In genomic region chr17:57809879-57810278, GRCh38 we compare ENCODE assay signal across 21 cellular contexts. TPM values are rescaled to one million over a fixed set of nuclear protein-coding genes. Genes with fewer than 3 reads are reported as not detected.
DNase-seq lines count a peak whose midpoint lies in the region; ATAC-seq and TF ChIP-seq lines count a peak whose summit lies in the region.
"Had no signal": no experiment of that assay in that cellular context is flagged by ENCODE, and none has a peak within 500 bp of the region (broad histone marks: within the 10 kb centered on the region; RNA-seq: fewer than 3 reads in every experiment).

No MANE protein-coding gene starts in this region.

- H3K27me3 Mint-ChIP-seq in natural killer cell (ENCODE audit: low read depth in 2 of 2) (peaks cover 43 to 48% of the 10 kb centered on the region in 2 donors), glutamatergic neuron (ENCODE audit: unreplicated experiment) (peaks cover 11% of the 10 kb centered on the region)

- in situ Hi-C loops in ACHN (cut with HindIII; ENCODE audit: low pct_ligation_motif_present, low pct_unique_long_range_greater_than_20kb, low sequenced_read_pairs): no loop called here

- intact Hi-C loops in natural killer cell (cut with micrococcal nuclease): no loop called here

- H3K4me3 Mint-ChIP-seq in natural killer cell: no peak overlapping the region
- H3K4me3 Mint-ChIP-seq in glutamatergic neuron (ENCODE audit: unreplicated experiment): no peak overlapping the region

- ATAC-seq in natural killer cell (no peak), HG03354 (IDR thresholded peaks at IDR 0.05; ENCODE audit: poor library complexity, severe bottlenecking, unreplicated experiment) (no peak)

- no peak overlapping the region for H3K4me3 ChIP-seq in BLaER1 treated with 17β-estradiol and CSF1 and Interleukin-3, amounts not matched to agents 10 nM and 100 nM

- H3K36me3 ChIP-seq in BLaER1 treated with 17β-estradiol and CSF1 and Interleukin-3, amounts not matched to agents 10 nM and 100 nM: no peaks in the 10 kb centered on the region

- peaks cover 0 to 18% (median 5%) of the 10 kb centered on the region in 11 experiments; a peak in 11 of 22 replicates for H4K20me1 ChIP-seq in BLaER1 treated with 17β-estradiol and CSF1 and Interleukin-3, amounts not matched to agents 10 nM and 100 nM

- TF ChIP-seq CTCF in natural killer cell (IDR thresholded peaks at IDR 0.05) (no peak), glutamatergic neuron (IDR thresholded peaks at IDR 0.05; ENCODE audit: partially characterized antibody, unreplicated experiment) (no peak)

- H3K9me3 ChIP-seq in BLaER1 treated with 17β-estradiol and CSF1 and Interleukin-3, amounts not matched to agents 10 nM and 100 nM (replicated peaks in 1 of 11): no peaks in the 10 kb centered on the region

- H3K27ac Mint-ChIP-seq in natural killer cell (no peak overlapping the region), glutamatergic neuron (ENCODE audit: unreplicated experiment) (no peak overlapping the region)
- H3K27ac Mint-ChIP-seq: HFFc6 had no signal

- peaks cover 0 to 63% (median 5%) of the 10 kb centered on the region in 11 experiments; a peak in 9 of 22 replicates for H3K27me3 ChIP-seq in BLaER1 treated with 17β-estradiol and CSF1 and Interleukin-3, amounts not matched to agents 10 nM and 100 nM

- peak overlapping the region in 8 of 11 experiments; percentile 89 to 99 (median 94); a peak in 16 of 22 replicates for H3K4me2 ChIP-seq in BLaER1 treated with 17β-estradiol and CSF1 and Interleukin-3, amounts not matched to agents 10 nM and 100 nM

- peak overlapping the region in 1 of 11 experiments; percentile 82; a peak in 1 of 22 replicates for H3K27ac ChIP-seq in BLaER1 treated with 17β-estradiol and CSF1 and Interleukin-3, amounts not matched to agents 10 nM and 100 nM
- H3K27ac ChIP-seq: C4-2B had no signal

- peak overlapping the region in 3 of 11 experiments; percentile 76 to 78 (median 77); a peak in 3 of 22 replicates for H3K9ac ChIP-seq in BLaER1 treated with 17β-estradiol and CSF1 and Interleukin-3, amounts not matched to agents 10 nM and 100 nM

- peaks cover 24 to 67% (median 47%) of the 10 kb centered on the region in 10 experiments for H3K4me1 ChIP-seq in BLaER1 treated with 17β-estradiol and CSF1 and Interleukin-3, amounts not matched to agents 10 nM and 100 nM

- DNase-seq in A172 (ENCODE audit: low spot score): peak; percentile 8
- peak; percentile 33 for DNase-seq in amniotic epithelial cell (ENCODE audit: low read depth)
- DNase-seq in islet precursor cell: peak; percentile 17
- DNase-seq in ACHN: no peak
- no peak for DNase-seq in natural killer cell
- DNase-seq in glutamatergic neuron: no peak
- DNase-seq: EL, GF-D8, HFFc6, KBM-7, MM.1S, NCI-H1092, NCI-H187 treated with DMSO at 0.1 percent for 48 hours, NCI-H2107, NCI-H2227 treated with DMSO at 0.1 percent for 48 hours, NCI-H510A, NCI-H748 treated with DMSO at 0.1 percent for 48 hours, SIG-M5 had no signal

- no peaks in the 10 kb centered on the region for H3K36me3 Mint-ChIP-seq in natural killer cell
- no peaks in the 10 kb centered on the region for H3K36me3 Mint-ChIP-seq in glutamatergic neuron (ENCODE audit: unreplicated experiment)

- H3K4me1 Mint-ChIP-seq in natural killer cell (peaks cover 0 to 5% of the 10 kb centered on the region in 2 donors), glutamatergic neuron (ENCODE audit: low read depth, unreplicated experiment) (peaks cover 35% of the 10 kb centered on the region)

- H3K9me3 Mint-ChIP-seq in natural killer cell (no peaks in the 10 kb centered on the region), glutamatergic neuron (ENCODE audit: unreplicated experiment) (peaks cover 12% of the 10 kb centered on the region)
- H3K9me3 Mint-ChIP-seq: HFFc6 had no signal

RNA-seq across cellular contexts. Expression of gene MRPS23, which starts 40.0 kb away (rescaled TPM):
- 67.2 and 83.7 TPM in 2 replicates for total RNA-seq in A172 (2014; rRNA removed; shearing (Covaris generic))
- total RNA-seq in natural killer cell: 10 to 100 TPM; 12.8 to 17.3 (median 17.2) TPM
- total RNA-seq in glutamatergic neuron (ENCODE audit: unreplicated experiment): 50.0 TPM

Comparison
In these comparisons a context has a peak if more than half of its experiments do, and no peak if none do; other contexts are left out.
1. DNase-seq: peak in A172 (single experiment), amniotic epithelial cell (single experiment) and islet precursor cell (single experiment); none in ACHN (single experiment), natural killer cell (single experiment) and glutamatergic neuron (single experiment).